Comparison of ENCODE assay signal across 8 cellular contexts in genomic region chr14:74492413-74493342, GRCh38. TPM values are rescaled to one million over a fixed set of nuclear protein-coding genes. Genes with fewer than 3 reads are reported as not detected.
DNase-seq lines count a peak whose midpoint lies in the region; ATAC-seq, FAIRE-seq and TF ChIP-seq lines count a peak whose summit lies in the region.

Gene NPC2, minus strand, starts transcription at chr14:74493305. Its CDS starts 31 bp downstream, at chr14:74493274.

- TF ChIP-seq POLR2A in A549 (IDR thresholded peaks at IDR 0.05; ENCODE audit: low read length), result peak; percentile 54

- H3K4me1 ChIP-seq in A549 (peaks cover 40% of the 10 kb centered on the region), iPS DF 6.9 (ENCODE audit: control insufficient read depth, insufficient read depth, low read length) (no peaks in the 10 kb centered on the region), skeletal muscle satellite cell (ENCODE audit: control insufficient read depth, insufficient read depth, low read length) (peaks cover 40% of the 10 kb centered on the region)

- peaks cover 21% of the 10 kb centered on the region for H3K4me1 Mint-ChIP-seq in activated naive CD8-positive, alpha-beta T cell treated with anti-CD3 and anti-CD28 coated beads, Interleukin-2, amount 10 ng/mL, durations not matched to agents 7 days and 5 days

- H3K27ac ChIP-seq in A549 (peak within 1 kb of the TSS; percentile 84 to 96), iPS DF 6.9 (ENCODE audit: low read length) (no peak within 1 kb of the TSS)

- 10% methylated on average over 37 of the region's 42 CpGs for WGBS in A549 (ENCODE audit: missing lambda C conversion rate)
- WGBS in iPS DF 6.9 (ENCODE audit: insufficient coverage, insufficient read length), result no CpG with 5 or more reads among the region's 42 CpGs

- H3K9ac ChIP-seq in skeletal muscle satellite cell (ENCODE audit: low read depth, low read length), result peak within 1 kb of the TSS; percentile 95

- H3K36me3 Mint-ChIP-seq in activated naive CD8-positive, alpha-beta T cell treated with anti-CD3 and anti-CD28 coated beads, Interleukin-2, amount 10 ng/mL, durations not matched to agents 7 days and 5 days, result peaks cover 2% of the 10 kb centered on the region

- H3K4me3 ChIP-seq in A549 (peak within 1 kb of the TSS; percentile 82), iPS DF 6.9 (ENCODE audit: low read length) (peak within 1 kb of the TSS; percentile 87), skeletal muscle satellite cell (ENCODE audit: low read length) (peak within 1 kb of the TSS; percentile 99)

- no peaks in the 10 kb centered on the region for H3K27me3 Mint-ChIP-seq in activated naive CD8-positive, alpha-beta T cell treated with anti-CD3 and anti-CD28 coated beads, Interleukin-2, amount 10 ng/mL, durations not matched to agents 7 days and 5 days

- H3K9me3 Mint-ChIP-seq in activated naive CD8-positive, alpha-beta T cell treated with anti-CD3 and anti-CD28 coated beads, Interleukin-2, amount 10 ng/mL, durations not matched to agents 7 days and 5 days, result no peaks in the 10 kb centered on the region

- no peaks in the 10 kb centered on the region for H3K27me3 ChIP-seq in iPS DF 6.9 (ENCODE audit: control insufficient read depth, insufficient read depth, low read length)
- no peaks in the 10 kb centered on the region for H3K27me3 ChIP-seq in skeletal muscle satellite cell (ENCODE audit: control insufficient read depth, insufficient read depth, low read length)

- TF ChIP-seq CTCF in A549 (IDR thresholded peaks at IDR 0.05), result no peak

- ATAC-seq in A549, result peak in 1 of 2 experiments; percentile 37; a peak in 3 of 6 replicates
- ATAC-seq in GM19035 (IDR thresholded peaks at IDR 0.05; ENCODE audit: unreplicated experiment), result peak; percentile 7
- ATAC-seq in HG03460 (IDR thresholded peaks at IDR 0.05; ENCODE audit: unreplicated experiment), result peak; percentile 5
- no peak for ATAC-seq in activated naive CD8-positive, alpha-beta T cell treated with anti-CD3 and anti-CD28 coated beads, Interleukin-2, amount 10 ng/mL, durations not matched to agents 7 days and 5 days (ENCODE audit: low read depth)
- no peak for ATAC-seq in HG02973 (IDR thresholded peaks at IDR 0.05; ENCODE audit: unreplicated experiment)

- no peak for FAIRE-seq in A549 (lab: Jason Lieb, UNC)

- H3K36me3 ChIP-seq in iPS DF 6.9 (ENCODE audit: control insufficient read depth, insufficient read depth, low read length), result no peaks in the 10 kb centered on the region
- no peaks in the 10 kb centered on the region for H3K36me3 ChIP-seq in skeletal muscle satellite cell (ENCODE audit: insufficient read depth, low read length)

- no peak for TF ChIP-seq EP300 in A549 (IDR thresholded peaks at IDR 0.05)

- POLR2A ChIA-PET in A549 (lab: Yijun Ruan, JAX), result interaction anchor here (0.6 to 1.5 kb wide), 8 partner anchors 9 to 397 kb away, joined by 3 to 5 read pairs (median 4); partner anchors contain the start of gene ABCD4
- POLR2A ChIA-PET in activated naive CD8-positive, alpha-beta T cell treated with anti-CD3 and anti-CD28 coated beads, Interleukin-2, amount 10 ng/mL, durations not matched to agents 7 days and 5 days (lab: Charles Lee), result interaction anchor here (0.6 to 1.0 kb wide), 4 partner anchors 25 to 706 kb away, joined by 3 to 4 read pairs (median 4); partner anchors contain the start of genes AREL1 and FCF1

- H3K4me2 ChIP-seq in A549 (peak within 1 kb of the TSS; percentile 93), skeletal muscle satellite cell (ENCODE audit: low read length) (peak within 1 kb of the TSS; percentile 96)

- peak within 1 kb of the TSS; percentile 89 for H3K27ac Mint-ChIP-seq in activated naive CD8-positive, alpha-beta T cell treated with anti-CD3 and anti-CD28 coated beads, Interleukin-2, amount 10 ng/mL, durations not matched to agents 7 days and 5 days

- no peak for DNase-seq in A549 (ENCODE audit: low read depth in 1 of 2, low spot score in 1 of 2)
- no peak for DNase-seq in activated naive CD8-positive, alpha-beta T cell treated with anti-CD3 and anti-CD28 coated beads, Interleukin-2, amount 10 ng/mL, durations not matched to agents 7 days and 5 days
- DNase-seq in iPS DF 6.9 (ENCODE audit: low read depth, low spot score), result no peak
- no peak for DNase-seq in DMS53 treated with DMSO at 0.1 percent for 48 hours (lab: John Stamatoyannopoulos, UW; ENCODE audit: unreplicated experiment)

- TF ChIP-seq RAD21 in A549 (conservative IDR thresholded peaks at IDR 0.05 in 1 of 2, IDR thresholded peaks at IDR 0.05 in 1 of 2), result no peak

- H3K4me3 Mint-ChIP-seq in activated naive CD8-positive, alpha-beta T cell treated with anti-CD3 and anti-CD28 coated beads, Interleukin-2, amount 10 ng/mL, durations not matched to agents 7 days and 5 days, result peak within 1 kb of the TSS; percentile 89

- H3K9me3 ChIP-seq in A549 (no peaks in the 10 kb centered on the region), iPS DF 6.9 (ENCODE audit: control insufficient read depth, insufficient read depth, low read length) (no peaks in the 10 kb centered on the region), skeletal muscle satellite cell (replicated peaks; ENCODE audit: low read length) (no peaks in the 10 kb centered on the region)

- CTCF ChIA-PET in A549 (lab: Yijun Ruan, JAX), result interaction anchor here (0.6 to 5.2 kb wide), 6 partner anchors 9 to 385 kb away, joined by 3 to 33 read pairs (median 3); no protein-coding TSS in a partner anchor

TF ChIP-seq in A549, 52 proteins besides CTCF, POLR2A, EP300 and RAD21:
- TF ChIP-seq MAFK (IDR thresholded peaks at IDR 0.05; ENCODE audit: partially characterized antibody) (peak; percentile 97), FOSL2 (IDR thresholded peaks at IDR 0.05) (no peak), FOSL2 (CRISPR knock-in tag; IDR thresholded peaks at IDR 0.05) (no peak), BHLHE40 (IDR thresholded peaks at IDR 0.05; ENCODE audit: low read depth, low read length) (no peak), RCOR1 (IDR thresholded peaks at IDR 0.05; ENCODE audit: low read depth, low read length) (no peak), PHF8 (IDR thresholded peaks at IDR 0.05; ENCODE audit: borderline replicate concordance, low read depth) (peak; percentile 41; the same call in 1 of the 2 replicates), GATA3 (IDR thresholded peaks at IDR 0.05; ENCODE audit: borderline replicate concordance) (no peak), FOXS1 (CRISPR knock-in tag; IDR thresholded peaks at IDR 0.05) (no peak), HES2 (IDR thresholded peaks at IDR 0.05) (no peak), CBX2 (IDR thresholded peaks at IDR 0.05; ENCODE audit: borderline replicate concordance, low read depth) (no peak), RNF2 (IDR thresholded peaks at IDR 0.05; ENCODE audit: borderline replicate concordance, low read depth) (peak; percentile 76; the same call in 1 of the 2 replicates), MAX (IDR thresholded peaks at IDR 0.05) (peak; percentile 31; the same call in 1 of the 2 replicates), ZNF302 (CRISPR knock-in tag; IDR thresholded peaks at IDR 0.05) (no peak), JUN (IDR thresholded peaks at IDR 0.05) (peak in 1 of 2 experiments; percentile 42; a peak in 2 of 5 replicates), ZFP36 (IDR thresholded peaks at IDR 0.05; ENCODE audit: borderline replicate concordance, partially characterized antibody) (no peak), EHMT2 (IDR thresholded peaks at IDR 0.05; ENCODE audit: low read depth) (no peak), HDAC2 (IDR thresholded peaks at IDR 0.05) (no peak), MYC (IDR thresholded peaks at IDR 0.05; ENCODE audit: borderline replicate concordance, low read length) (no peak), HOXA7 (CRISPR knock-in tag; IDR thresholded peaks at IDR 0.05) (no peak), RFX5 (IDR thresholded peaks at IDR 0.05) (no peak)
- TF ChIP-seq, protein P1, sequence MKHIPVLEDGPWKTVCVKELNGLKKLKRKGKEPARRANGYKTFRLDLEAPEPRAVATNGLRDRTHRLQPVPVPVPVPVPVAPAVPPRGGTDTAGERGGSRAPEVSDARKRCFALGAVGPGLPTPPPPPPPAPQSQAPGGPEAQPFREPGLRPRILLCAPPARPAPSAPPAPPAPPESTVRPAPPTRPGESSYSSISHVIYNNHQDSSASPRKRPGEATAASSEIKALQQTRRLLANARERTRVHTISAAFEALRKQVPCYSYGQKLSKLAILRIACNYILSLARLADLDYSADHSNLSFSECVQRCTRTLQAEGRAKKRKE (CRISPR knock-in tag; IDR thresholded peaks at IDR 0.05; ENCODE audit: low read depth), result no peak

RNA-seq across cellular contexts. Expression of gene NPC2, which starts in this region (rescaled TPM):
- polyA plus RNA-seq in A549 (2011; rRNA removed) (97.7 and 124 TPM in 2 replicates), A549 (2017; fragmentation: RNase III; extraction: RNeasy Plus Mini Kit Qiagen cat#74134 plus additional on column Dnase treatment) (345 to 465 TPM (median 457 TPM) in 3 replicates)
- polyA plus RNA-seq in A549 (2012; cell fraction: cytosol; rRNA removed), result 284 and 295 TPM in 2 replicates
- polyA plus RNA-seq in A549 (2012; cell fraction: nucleus; rRNA removed), result 193 and 247 TPM in 2 replicates
- polyA minus RNA-seq in A549 (2011; rRNA and poly(A)+ RNA removed), result 67.1 and 90.8 TPM in 2 replicates
- total RNA-seq in activated naive CD8-positive, alpha-beta T cell treated with anti-CD3 and anti-CD28 coated beads, Interleukin-2, amount 10 ng/mL, durations not matched to agents 7 days and 5 days, result 10 to 100 TPM; 39.5 to 42.1 TPM
- total RNA-seq in skeletal muscle satellite cell (2012; rRNA removed), result 112 and 157 TPM in 2 replicates

Comparison
In these comparisons a context has a peak if more than half of its experiments do, and no peak if none do; other contexts are left out.
1. ATAC-seq: peak in GM19035 (single experiment) and HG03460 (single experiment); none in activated naive CD8-positive, alpha-beta T cell treated with anti-CD3 and anti-CD28 coated beads, Interleukin-2, amount 10 ng/mL, durations not matched to agents 7 days and 5 days (single experiment) and HG02973 (single experiment).
2. Peak in every context shown above with its lines, with median percentiles within 50 percentile points of each other: H3K4me3 ChIP-seq.